Comparison of ENCODE assay signal across 10 cellular contexts in the genomic region with DNA sequence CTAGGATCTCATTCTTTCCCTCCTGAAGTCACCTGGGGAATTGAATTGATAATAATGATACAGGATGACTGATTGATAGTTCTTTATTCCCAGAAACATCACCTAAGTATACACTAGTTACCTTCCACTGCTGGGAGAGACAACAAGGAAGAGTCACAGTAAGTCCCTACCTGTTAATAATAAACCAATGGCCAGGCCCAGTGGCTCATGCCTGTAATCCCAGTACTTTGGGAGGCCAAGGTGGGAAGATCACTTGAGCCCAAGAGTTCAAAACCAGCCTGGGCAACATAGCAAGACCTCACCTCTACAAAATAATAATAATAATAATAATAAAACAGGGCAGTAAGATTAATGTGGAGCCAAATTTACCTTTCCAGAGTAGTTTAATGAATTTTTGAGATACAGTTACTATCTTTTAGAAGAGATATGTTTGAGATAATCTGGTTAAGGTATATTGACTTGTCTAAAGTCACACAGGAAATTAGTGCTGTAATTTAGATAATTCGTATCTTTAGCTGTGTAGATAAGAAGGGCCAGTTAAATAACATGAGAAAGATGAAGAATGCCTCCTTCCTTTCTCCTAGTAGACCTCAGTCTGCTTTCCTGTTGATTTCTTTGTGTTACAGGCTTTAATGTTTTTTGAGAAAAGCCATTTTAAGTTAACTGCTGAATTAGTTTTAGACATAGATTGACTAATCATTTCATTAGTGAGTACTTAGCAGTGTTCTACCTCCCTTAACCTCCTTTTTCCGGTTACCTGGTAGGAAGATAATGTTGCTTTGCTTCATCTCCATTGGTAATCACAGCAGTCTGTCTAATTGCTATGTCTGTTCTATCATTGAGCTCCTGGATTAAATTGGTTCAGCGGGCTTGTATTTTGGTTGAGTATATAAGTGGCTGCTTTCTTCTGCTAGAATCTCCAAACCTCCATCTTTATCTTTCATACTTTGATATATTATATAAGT. TPM values are rescaled to one million over a fixed set of nuclear protein-coding genes. Genes with fewer than 3 reads are reported as not detected.
DNase-seq lines count a peak whose midpoint lies in the region; ATAC-seq and TF ChIP-seq lines count a peak whose summit lies in the region.
"Had no signal": no experiment of that assay in that cellular context is flagged by ENCODE, and none has a peak within 500 bp of the region (broad histone marks: within the 10 kb centered on the region; RNA-seq: fewer than 3 reads in every experiment).

No MANE protein-coding gene starts in this region.

- peaks cover 44% of the 10 kb centered on the region for H3K36me3 Mint-ChIP-seq in stimulated activated naive CD8-positive, alpha-beta T cell treated with anti-CD3 and anti-CD28 coated beads, Interleukin-15, Interleukin-2, amounts not matched to agents 100 ng/mL and 50 ng/mL, for 24 hours (ENCODE audit: low read depth)
- peaks cover 10% of the 10 kb centered on the region for H3K36me3 Mint-ChIP-seq in natural killer cell treated with Interleukin-12 subunit alpha and Interleukin-12 subunit beta and Interleukin-15 and Interleukin-18, amount 100 ng/mL, for 72 hours

- no peak for TF ChIP-seq CTCF in coronary artery (IDR thresholded peaks at IDR 0.05)

- no peak overlapping the region for H3K4me3 ChIP-seq in coronary artery

- peak overlapping the region; percentile 41 for H3K4me3 Mint-ChIP-seq in stimulated activated naive CD8-positive, alpha-beta T cell treated with anti-CD3 and anti-CD28 coated beads, Interleukin-15, Interleukin-2, amounts not matched to agents 100 ng/mL and 50 ng/mL, for 24 hours
- H3K4me3 Mint-ChIP-seq in natural killer cell treated with Interleukin-12 subunit alpha and Interleukin-12 subunit beta and Interleukin-15 and Interleukin-18, amount 100 ng/mL, for 72 hours = peak overlapping the region; percentile 82

- no peaks in the 10 kb centered on the region for H3K9me3 Mint-ChIP-seq in stimulated activated naive CD8-positive, alpha-beta T cell treated with anti-CD3 and anti-CD28 coated beads, Interleukin-15, Interleukin-2, amounts not matched to agents 100 ng/mL and 50 ng/mL, for 24 hours
- no peaks in the 10 kb centered on the region for H3K9me3 Mint-ChIP-seq in natural killer cell treated with Interleukin-12 subunit alpha and Interleukin-12 subunit beta and Interleukin-15 and Interleukin-18, amount 100 ng/mL, for 72 hours

- H3K27ac ChIP-seq in coronary artery = peak overlapping the region; percentile 26 to 66

- no peaks in the 10 kb centered on the region for H3K27me3 Mint-ChIP-seq in stimulated activated naive CD8-positive, alpha-beta T cell treated with anti-CD3 and anti-CD28 coated beads, Interleukin-15, Interleukin-2, amounts not matched to agents 100 ng/mL and 50 ng/mL, for 24 hours
- H3K27me3 Mint-ChIP-seq in natural killer cell treated with Interleukin-12 subunit alpha and Interleukin-12 subunit beta and Interleukin-15 and Interleukin-18, amount 100 ng/mL, for 72 hours = no peaks in the 10 kb centered on the region

- ATAC-seq in stimulated activated naive CD8-positive, alpha-beta T cell treated with anti-CD3 and anti-CD28 coated beads, Interleukin-15, Interleukin-2, amounts not matched to agents 100 U/mL and 50 U/mL, for 24 hours = no peak
- no peak for ATAC-seq in natural killer cell treated with Interleukin-12 subunit alpha and Interleukin-12 subunit beta and Interleukin-15 and Interleukin-18, amount 100 ng/mL, for 72 hours
- ATAC-seq in SK-N-SH treated with all-trans-retinoic acid at 6 μM for 48 hours = no peak

- no peak for DNase-seq in stimulated activated naive CD8-positive, alpha-beta T cell treated with anti-CD3 and anti-CD28 coated beads, Interleukin-15, Interleukin-2, amounts not matched to agents 100 U/mL and 50 U/mL, for 24 hours
- DNase-seq in coronary artery (ENCODE audit: low spot score) (no peak), NCI-H2227 treated with DMSO at 0.1 percent for 48 hours (lab: John Stamatoyannopoulos, UW) (no peak), NCI-H2029 treated with DMSO at 0.1 percent for 48 hours (lab: John Stamatoyannopoulos, UW) (no peak), glomerular visceral epithelial cell (ENCODE audit: extremely low spot score) (no peak)
- no peak for DNase-seq in natural killer cell treated with Interleukin-12 subunit alpha and Interleukin-12 subunit beta and Interleukin-15 and Interleukin-18, amount 100 ng/mL, for 72 hours (ENCODE audit: low spot score)
- DNase-seq: dermis blood vessel endothelial cell; stimulated activated CD4-positive, alpha-beta T cell treated with anti-CD3 and anti-CD28 coated beads, Interleukin-12 subunit alpha, Interleukin-12 subunit beta, amount 100 ng/mL, for 4 hours had no signal

- peak overlapping the region; percentile 92 for H3K27ac Mint-ChIP-seq in stimulated activated naive CD8-positive, alpha-beta T cell treated with anti-CD3 and anti-CD28 coated beads, Interleukin-15, Interleukin-2, amounts not matched to agents 100 ng/mL and 50 ng/mL, for 24 hours
- H3K27ac Mint-ChIP-seq in natural killer cell treated with Interleukin-12 subunit alpha and Interleukin-12 subunit beta and Interleukin-15 and Interleukin-18, amount 100 ng/mL, for 72 hours = peak overlapping the region; percentile 93 to 99

- H3K4me1 Mint-ChIP-seq in stimulated activated naive CD8-positive, alpha-beta T cell treated with anti-CD3 and anti-CD28 coated beads, Interleukin-15, Interleukin-2, amounts not matched to agents 100 ng/mL and 50 ng/mL, for 24 hours (ENCODE audit: low read depth) = peaks cover 96% of the 10 kb centered on the region
- peaks cover 62 to 75% of the 10 kb centered on the region in 2 donors for H3K4me1 Mint-ChIP-seq in natural killer cell treated with Interleukin-12 subunit alpha and Interleukin-12 subunit beta and Interleukin-15 and Interleukin-18, amount 100 ng/mL, for 72 hours (ENCODE audit: low read depth in 2 of 2)

TF ChIP-seq in SK-N-SH treated with all-trans-retinoic acid at 6 μM for 48 hours, 23 proteins besides CTCF, POLR2A, EP300 and RAD21:
- no peak for TF ChIP-seq PPARA (CRISPR knock-in tag; IDR thresholded peaks at IDR 0.05; ENCODE audit: borderline replicate concordance)
- TF ChIP-seq, protein P1, sequence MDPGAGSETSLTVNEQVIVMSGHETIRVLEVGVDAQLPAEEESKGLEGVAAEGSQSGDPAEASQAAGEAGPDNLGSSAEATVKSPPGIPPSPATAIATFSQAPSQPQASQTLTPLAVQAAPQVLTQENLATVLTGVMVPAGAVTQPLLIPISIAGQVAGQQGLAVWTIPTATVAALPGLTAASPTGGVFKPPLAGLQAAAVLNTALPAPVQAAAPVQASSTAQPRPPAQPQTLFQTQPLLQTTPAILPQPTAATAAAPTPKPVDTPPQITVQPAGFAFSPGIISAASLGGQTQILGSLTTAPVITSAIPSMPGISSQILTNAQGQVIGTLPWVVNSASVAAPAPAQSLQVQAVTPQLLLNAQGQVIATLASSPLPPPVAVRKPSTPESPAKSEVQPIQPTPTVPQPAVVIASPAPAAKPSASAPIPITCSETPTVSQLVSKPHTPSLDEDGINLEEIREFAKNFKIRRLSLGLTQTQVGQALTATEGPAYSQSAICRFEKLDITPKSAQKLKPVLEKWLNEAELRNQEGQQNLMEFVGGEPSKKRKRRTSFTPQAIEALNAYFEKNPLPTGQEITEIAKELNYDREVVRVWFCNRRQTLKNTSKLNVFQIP (CRISPR knock-in tag; IDR thresholded peaks at IDR 0.05; ENCODE audit: borderline replicate concordance, low read depth) = no peak

RNA-seq across cellular contexts. Expression of a gene that starts 22.0 kb away (rescaled TPM):
- total RNA-seq in natural killer cell treated with Interleukin-12 subunit alpha and Interleukin-12 subunit beta and Interleukin-15 and Interleukin-18, amount 100 ng/mL, for 72 hours = 100 to 1,000 TPM; 132 to 158 TPM

RNA-seq across cellular contexts. Expression of a gene that starts 54.8 kb away (rescaled TPM):
- 1 to 10 TPM; 4.0 to 6.2 TPM for total RNA-seq in natural killer cell treated with Interleukin-12 subunit alpha and Interleukin-12 subunit beta and Interleukin-15 and Interleukin-18, amount 100 ng/mL, for 72 hours
